ENCODE assay signal across 3 cellular contexts in genomic region chr5:73487257-73487656, GRCh38. TPM values are rescaled to one million over a fixed set of nuclear protein-coding genes. Genes with fewer than 3 reads are reported as not detected.
"Had no signal": no experiment of that assay in that cellular context is flagged by ENCODE, and none has a peak within 500 bp of the region (broad histone marks: within the 10 kb centered on the region; RNA-seq: fewer than 3 reads in every experiment).

No MANE protein-coding gene starts in this region.

RNA-seq across cellular contexts. Expression of gene FOXD1, which starts 38.7 kb away (rescaled TPM):
- total RNA-seq: right cardiac atrium had no signal
- polyA plus RNA-seq: naive thymus-derived CD4-positive, alpha-beta T cell; neural cell had no signal
